21 cellular contexts compared by ENCODE assay signal in the genomic region with DNA sequence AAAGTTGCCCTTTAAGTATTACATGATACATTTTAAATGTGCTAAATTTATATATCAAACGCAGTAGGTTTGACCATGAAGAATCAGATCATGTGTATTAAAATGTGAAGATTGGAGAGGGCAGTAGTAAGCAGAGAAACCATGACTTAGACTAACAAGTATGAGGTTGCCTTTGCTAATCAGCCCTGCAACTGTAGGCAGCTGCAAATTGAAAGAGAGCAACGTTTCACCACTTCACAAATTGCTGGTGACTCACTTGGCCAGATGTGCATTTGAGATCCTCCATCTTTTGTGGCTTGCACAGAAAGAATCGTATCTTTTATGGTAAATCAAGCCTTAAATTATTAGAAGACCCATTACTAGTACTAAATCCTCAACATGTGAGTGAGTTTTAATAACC. TPM values are rescaled to one million over a fixed set of nuclear protein-coding genes. Genes with fewer than 3 reads are reported as not detected.
DNase-seq lines count a peak whose midpoint lies in the region; ATAC-seq and TF ChIP-seq lines count a peak whose summit lies in the region.
"Had no signal": no experiment of that assay in that cellular context is flagged by ENCODE, and none has a peak within 500 bp of the region (broad histone marks: within the 10 kb centered on the region; RNA-seq: fewer than 3 reads in every experiment).

No MANE protein-coding gene starts in this region.

- H3K4me1 Mint-ChIP-seq in WTC11 (peaks cover 74% of the 10 kb centered on the region), T-cell (no peaks in the 10 kb centered on the region)
- peaks cover 5% of the 10 kb centered on the region for H3K4me1 Mint-ChIP-seq in activated T-helper 1 cell treated with anti-CD3 and anti-CD28 coated beads, Interleukin-12 subunit alpha, Interleukin-12 subunit beta, Interleukin-2, Interleukin-4 antibody, amounts not matched to agents 30 ng/mL and 10 ng/mL and 1 ng/mL, durations not matched to agents 14 hours and 24 hours and 36 hours (ENCODE audit: low read depth)
- H3K4me1 Mint-ChIP-seq: activated CD4-positive, alpha-beta T cell treated with anti-CD3 and anti-CD28 coated beads, Interleukin-2, amount 10 ng/mL, durations not matched to agents 7 days and 5 days had no signal

- H3K36me3 Mint-ChIP-seq in WTC11 (no peaks in the 10 kb centered on the region), T-cell (no peaks in the 10 kb centered on the region)
- no peaks in the 10 kb centered on the region for H3K36me3 Mint-ChIP-seq in activated T-helper 1 cell treated with anti-CD3 and anti-CD28 coated beads, Interleukin-12 subunit alpha, Interleukin-12 subunit beta, Interleukin-2, Interleukin-4 antibody, amounts not matched to agents 30 ng/mL and 10 ng/mL and 1 ng/mL, durations not matched to agents 14 hours and 24 hours and 36 hours (ENCODE audit: low read depth)

- H3K27me3 Mint-ChIP-seq in WTC11 (ENCODE audit: low read depth) (no peaks in the 10 kb centered on the region), T-cell (no peaks in the 10 kb centered on the region)
- no peaks in the 10 kb centered on the region for H3K27me3 Mint-ChIP-seq in activated T-helper 1 cell treated with anti-CD3 and anti-CD28 coated beads, Interleukin-12 subunit alpha, Interleukin-12 subunit beta, Interleukin-2, Interleukin-4 antibody, amounts not matched to agents 30 ng/mL and 10 ng/mL and 1 ng/mL, durations not matched to agents 14 hours and 24 hours and 36 hours (ENCODE audit: insufficient read depth)
- H3K27me3 Mint-ChIP-seq: activated naive CD8-positive, alpha-beta T cell treated with anti-CD3 and anti-CD28 coated beads, Interleukin-2, amount 50 U/mL, for 24 hours had no signal

- no peak overlapping the region for H3K4me3 Mint-ChIP-seq in WTC11
- H3K4me3 Mint-ChIP-seq in T-cell, result no peak overlapping the region
- no peak overlapping the region for H3K4me3 Mint-ChIP-seq in activated T-helper 1 cell treated with anti-CD3 and anti-CD28 coated beads, Interleukin-12 subunit alpha, Interleukin-12 subunit beta, Interleukin-2, Interleukin-4 antibody, amounts not matched to agents 30 ng/mL and 10 ng/mL and 1 ng/mL, durations not matched to agents 14 hours and 24 hours and 36 hours
- H3K4me3 Mint-ChIP-seq: activated CD4-positive, alpha-beta T cell treated with anti-CD3 and anti-CD28 coated beads, Interleukin-2, amount 10 ng/mL, durations not matched to agents 7 days and 5 days; activated naive CD8-positive, alpha-beta T cell treated with anti-CD3 and anti-CD28 coated beads, Interleukin-2, amount 50 U/mL, for 24 hours; T-helper 2 cell treated with Interferon-gamma antibody and Interleukin-4, amounts not matched to agents 5 μg/mL and 100 μg/mL, for 36 hours had no signal

- POLR2A ChIA-PET in WTC11 (lab: Charles Lee), result no interaction called here
- POLR2A ChIA-PET in T-cell (lab: Charles Lee), result no interaction called here

- ATAC-seq in WTC11 (no peak), T-cell (replicated peaks in 1 of 4) (no peak)
- ATAC-seq: activated naive CD8-positive, alpha-beta T cell treated with anti-CD3 and anti-CD28 coated beads, Interleukin-2, amount 50 U/mL, for 24 hours; HCT116; heart left ventricle; upper lobe of right lung had no signal

- H3K27ac Mint-ChIP-seq in WTC11, result peak overlapping the region; percentile 37
- no peak overlapping the region for H3K27ac Mint-ChIP-seq in T-cell
- H3K27ac Mint-ChIP-seq in activated T-helper 1 cell treated with anti-CD3 and anti-CD28 coated beads, Interleukin-12 subunit alpha, Interleukin-12 subunit beta, Interleukin-2, Interleukin-4 antibody, amounts not matched to agents 30 ng/mL and 10 ng/mL and 1 ng/mL, durations not matched to agents 14 hours and 24 hours and 36 hours, result no peak overlapping the region
- H3K27ac Mint-ChIP-seq: activated CD4-positive, alpha-beta T cell treated with anti-CD3 and anti-CD28 coated beads, Interleukin-2, amount 10 ng/mL, durations not matched to agents 7 days and 5 days; activated naive CD8-positive, alpha-beta T cell treated with anti-CD3 and anti-CD28 coated beads, Interleukin-2, amount 50 U/mL, for 24 hours; T-helper 2 cell treated with Interferon-gamma antibody and Interleukin-4, amounts not matched to agents 5 μg/mL and 100 μg/mL, for 36 hours had no signal

- intact Hi-C loops in activated T-helper 1 cell treated with anti-CD3 and anti-CD28 coated beads, Interleukin-12 subunit alpha, Interleukin-12 subunit beta, Interleukin-2, Interleukin-4 antibody, amounts not matched to agents 30 ng/mL and 10 ng/mL and 1 ng/mL, durations not matched to agents 14 hours and 24 hours and 36 hours (cut with micrococcal nuclease), result no loop called here

- DNase-seq in DMS53 treated with DMSO at 0.1 percent for 48 hours (lab: John Stamatoyannopoulos, UW; ENCODE audit: unreplicated experiment) (peak; percentile 38), LHCN-M2 (ENCODE audit: low read depth) (peak; percentile 74), WTC11 (ENCODE audit: low spot score) (no peak), COLO829 (ENCODE audit: low spot score) (no peak), T-cell (no peak), hippocampal formation (lab: John Stamatoyannopoulos, UW) (no peak)
- no peak for DNase-seq in activated T-helper 1 cell treated with anti-CD3 and anti-CD28 coated beads, Interleukin-12 subunit alpha, Interleukin-12 subunit beta, Interleukin-2, Interleukin-4 antibody, amounts not matched to agents 30 ng/mL and 10 ng/mL and 1 ng/mL, durations not matched to agents 14 hours and 24 hours and 36 hours (ENCODE audit: low spot score)
- DNase-seq: activated CD4-positive, alpha-beta T cell treated with anti-CD3 and anti-CD28 coated beads, Interleukin-2, amount 10 ng/mL, durations not matched to agents 7 days and 5 days; activated naive CD8-positive, alpha-beta T cell treated with anti-CD3 and anti-CD28 coated beads, Interleukin-2, amount 50 U/mL, for 24 hours; activated T-cell treated with anti-CD3 and anti-CD28 coated beads, Interleukin-2, amount 50 U/mL, for 48 hours; cerebellar nuclear complex; heart left ventricle; kidney glomerular epithelial cell; NCI-H187; NCI-H510A treated with DMSO at 0.1 percent for 48 hours; stimulated activated naive CD4-positive, alpha-beta T cell; upper lobe of right lung had no signal

- H3K36me3 ChIP-seq in iPS-18a (ENCODE audit: control insufficient read depth, low read depth, low read length), result no peaks in the 10 kb centered on the region
- H3K36me3 ChIP-seq: heart left ventricle, upper lobe of right lung had no signal

- H3K9me3 ChIP-seq in iPS-18a (ENCODE audit: control insufficient read depth, low read depth, low read length), result no peaks in the 10 kb centered on the region
- H3K9me3 ChIP-seq: heart left ventricle, upper lobe of right lung had no signal

- H3K4me3 ChIP-seq in iPS-18a (ENCODE audit: low read length), result no peak overlapping the region
- H3K4me3 ChIP-seq: heart left ventricle, upper lobe of right lung had no signal

- peak overlapping the region; percentile 35 for H3K27ac ChIP-seq in iPS-18a (ENCODE audit: low read length)
- H3K27ac ChIP-seq: heart left ventricle, KMS-11, upper lobe of right lung had no signal

- no peak for TF ChIP-seq CTCF in WTC11 (IDR thresholded peaks at IDR 0.05)

- H3K9me3 Mint-ChIP-seq in WTC11 (no peaks in the 10 kb centered on the region), T-cell (peaks cover 0 to 3% (median 0%) of the 10 kb centered on the region in 3 donors)
- H3K9me3 Mint-ChIP-seq in activated T-helper 1 cell treated with anti-CD3 and anti-CD28 coated beads, Interleukin-12 subunit alpha, Interleukin-12 subunit beta, Interleukin-2, Interleukin-4 antibody, amounts not matched to agents 30 ng/mL and 10 ng/mL and 1 ng/mL, durations not matched to agents 14 hours and 24 hours and 36 hours, result no peaks in the 10 kb centered on the region
- H3K9me3 Mint-ChIP-seq: activated CD4-positive, alpha-beta T cell treated with anti-CD3 and anti-CD28 coated beads, Interleukin-2, amount 10 ng/mL, durations not matched to agents 7 days and 5 days; activated naive CD8-positive, alpha-beta T cell treated with anti-CD3 and anti-CD28 coated beads, Interleukin-2, amount 50 U/mL, for 24 hours; T-helper 2 cell treated with Interferon-gamma antibody and Interleukin-4, amounts not matched to agents 5 μg/mL and 100 μg/mL, for 36 hours had no signal

- peaks cover 65% of the 10 kb centered on the region for H3K4me1 ChIP-seq in iPS-18a (ENCODE audit: control insufficient read depth, low read depth, low read length)
- H3K4me1 ChIP-seq: heart left ventricle, upper lobe of right lung had no signal

- H3K9ac ChIP-seq in iPS-18a (ENCODE audit: low read length), result no peak overlapping the region
- H3K9ac ChIP-seq: KMS-11 had no signal

- CTCF ChIA-PET in WTC11 (lab: Charles Lee), result no interaction called here
- CTCF ChIA-PET in T-cell (lab: Charles Lee), result no interaction called here

- no peaks in the 10 kb centered on the region for H3K27me3 ChIP-seq in iPS-18a (ENCODE audit: control insufficient read depth, insufficient read depth, low read length)
- H3K27me3 ChIP-seq: heart left ventricle, upper lobe of right lung had no signal

TF ChIP-seq in WTC11, 78 proteins besides CTCF, POLR2A, EP300 and RAD21 (continues in another document):
- TF ChIP-seq TEAD1 (CRISPR knock-in tag; IDR thresholded peaks at IDR 0.05), result no peak
- no peak for TF ChIP-seq ZNF671 (CRISPR knock-in tag; IDR thresholded peaks at IDR 0.05)
- no peak for TF ChIP-seq SOX15 (CRISPR knock-in tag; IDR thresholded peaks at IDR 0.05)
- no peak for TF ChIP-seq ATF6 (CRISPR knock-in tag; IDR thresholded peaks at IDR 0.05)
- no peak for TF ChIP-seq ZNF138 (CRISPR knock-in tag; conservative IDR thresholded peaks at IDR 0.05)

RNA-seq across cellular contexts. Expression of gene SEMA3A, which starts 10.1 kb away (rescaled TPM):
- total RNA-seq in LHCN-M2 (2014; rRNA removed), result 11.8 and 14.7 TPM in 2 replicates
- 2.0 TPM for polyA plus RNA-seq in LHCN-M2 (2012)
- total RNA-seq in WTC11 (2021), result 29.2 to 33.3 TPM (median 32.2 TPM) in 3 replicates
- 1 to 10 TPM in 1 of 5 donors, under 1 TPM in 3, not detected in 1; 0.15 to 1.6 (median 0.53) TPM for total RNA-seq in T-cell
- 0.34 TPM in 1 of 2 replicates, not detected in the other for total RNA-seq in activated T-helper 1 cell treated with anti-CD3 and anti-CD28 coated beads, Interleukin-12 subunit alpha, Interleukin-12 subunit beta, Interleukin-2, Interleukin-4 antibody, amounts not matched to agents 30 ng/mL and 10 ng/mL and 1 ng/mL, durations not matched to agents 14 hours and 24 hours and 36 hours

Comparison
In these comparisons a context has a peak if more than half of its experiments do, and no peak if none do; other contexts are left out.
1. DNase-seq: peak in DMS53 treated with DMSO at 0.1 percent for 48 hours (single experiment) and LHCN-M2 (single experiment); none in WTC11 (single experiment), COLO829 (single experiment), T-cell (0 of 34), activated T-helper 1 cell treated with anti-CD3 and anti-CD28 coated beads, Interleukin-12 subunit alpha, Interleukin-12 subunit beta, Interleukin-2, Interleukin-4 antibody, amounts not matched to agents 30 ng/mL and 10 ng/mL and 1 ng/mL, durations not matched to agents 14 hours and 24 hours and 36 hours (single experiment) and hippocampal formation (0 of 2).